ENCODE assay signal across 8 cellular contexts in genomic region chr11:33723238-33723881, GRCh38. TPM values are rescaled to one million over a fixed set of nuclear protein-coding genes. Genes with fewer than 3 reads are reported as not detected.
DNase-seq lines count a peak whose midpoint lies in the region; ATAC-seq and TF ChIP-seq lines count a peak whose summit lies in the region.

No MANE protein-coding gene starts in this region.

- DNase-seq in ELF-1 (ENCODE audit: low read depth, low spot score) (peak; percentile 67), M059J (ENCODE audit: low read depth) (peak; percentile 99), chondrocyte (ENCODE audit: low spot score) (no peak), mucosa of descending colon (no peak), activated gamma-delta T cell (lab: John Stamatoyannopoulos, UW) (no peak), DMS114 treated with DMSO at 0.1 percent for 48 hours (lab: John Stamatoyannopoulos, UW; ENCODE audit: unreplicated experiment) (no peak), NCI-H748 treated with DMSO at 0.1 percent for 48 hours (lab: John Stamatoyannopoulos, UW) (no peak), activated gamma-delta T cell treated with Interleukin-2 at 50 U/mL for 16 hours (no peak)

- H3K4me1 ChIP-seq in mucosa of descending colon (ENCODE audit: low read depth) = peaks cover 14% of the 10 kb centered on the region

- TF ChIP-seq CTCF in chondrocyte (IDR thresholded peaks at IDR 0.05) = no peak
- TF ChIP-seq CTCF in mucosa of descending colon (IDR thresholded peaks at IDR 0.05) = no peak

- intact Hi-C loops in mucosa of descending colon (cut with DNase I, micrococcal nuclease) = no loop called here

- H3K4me1 Mint-ChIP-seq in chondrocyte (ENCODE audit: low read depth) = peaks cover 78% of the 10 kb centered on the region

- peaks cover 18% of the 10 kb centered on the region for H3K36me3 Mint-ChIP-seq in chondrocyte (ENCODE audit: low read depth)

- H3K36me3 ChIP-seq in mucosa of descending colon (ENCODE audit: low read depth) = no peaks in the 10 kb centered on the region

- peak overlapping the region; percentile 44 for H3K4me3 Mint-ChIP-seq in chondrocyte (ENCODE audit: unreplicated experiment)

- H3K4me3 ChIP-seq in mucosa of descending colon = no peak overlapping the region

- H3K9me3 Mint-ChIP-seq in chondrocyte (ENCODE audit: low read depth) = no peaks in the 10 kb centered on the region

- peak overlapping the region; percentile 99 for H3K27ac Mint-ChIP-seq in chondrocyte (ENCODE audit: unreplicated experiment)

- no peaks in the 10 kb centered on the region for H3K9me3 ChIP-seq in mucosa of descending colon

- H3K27me3 Mint-ChIP-seq in chondrocyte (ENCODE audit: low read depth) = no peaks in the 10 kb centered on the region

- ATAC-seq in mucosa of descending colon = peak; percentile 58

RNA-seq across cellular contexts. Expression of gene CD59, which starts 12.9 kb away (rescaled TPM):
- 611 and 742 TPM in 2 replicates for total RNA-seq in M059J (2014; rRNA removed; shearing (Covaris generic))
- 579 to 718 TPM (median 705 TPM) in 3 replicates for total RNA-seq in chondrocyte
- total RNA-seq in mucosa of descending colon = 100 to 1,000 TPM; 317 to 382 (median 381) TPM

RNA-seq across cellular contexts. Expression of gene C11orf91, which starts 22.7 kb away (rescaled TPM):
- total RNA-seq in M059J (2014; rRNA removed; shearing (Covaris generic)) = not detected in 2 replicates
- total RNA-seq in chondrocyte (0.50 TPM in 1 of 3 replicates, not detected in the others), mucosa of descending colon (under 1 TPM; 0.51 to 0.70 (median 0.58) TPM)

RNA-seq across cellular contexts. Expression of gene FBXO3, which starts 51.0 kb away (rescaled TPM):
- total RNA-seq in M059J (2014; rRNA removed; shearing (Covaris generic)) = 46.1 and 63.7 TPM in 2 replicates
- 18.0 to 32.1 TPM (median 22.0 TPM) in 3 replicates for total RNA-seq in chondrocyte
- 10 to 100 TPM; 27.3 to 36.0 (median 34.5) TPM for total RNA-seq in mucosa of descending colon

Comparison
In these comparisons a context has a peak if more than half of its experiments do, and no peak if none do; other contexts are left out.
1. DNase-seq: peak in ELF-1 (single experiment) and M059J (single experiment); none in chondrocyte (single experiment), mucosa of descending colon (0 of 3), activated gamma-delta T cell (single experiment), DMS114 treated with DMSO at 0.1 percent for 48 hours (single experiment), NCI-H748 treated with DMSO at 0.1 percent for 48 hours (single experiment) and activated gamma-delta T cell treated with Interleukin-2 at 50 U/mL for 16 hours (single experiment).